Comparison of ENCODE assay signal across 9 cellular contexts in genomic region chr2:226773291-226773690, GRCh38. TPM values are rescaled to one million over a fixed set of nuclear protein-coding genes. Genes with fewer than 3 reads are reported as not detected.
DNase-seq lines count a peak whose midpoint lies in the region; ATAC-seq and TF ChIP-seq lines count a peak whose summit lies in the region.
"Had no signal": no experiment of that assay in that cellular context is flagged by ENCODE, and none has a peak within 500 bp of the region (broad histone marks: within the 10 kb centered on the region; RNA-seq: fewer than 3 reads in every experiment).

No MANE protein-coding gene starts in this region.

- intact Hi-C loops in prostate gland (cut with DNase I) = no loop called here

- H3K4me1 Mint-ChIP-seq in mesothelial cell of epicardium = peaks cover 35% of the 10 kb centered on the region

- peaks cover 15% of the 10 kb centered on the region; the same call in 1 of the 2 replicates for H3K79me2 ChIP-seq in KMS-11 (ENCODE audit: insufficient read depth, low read depth)

- no peak for DNase-seq in mesothelial cell of epicardium (ENCODE audit: low spot score in 2 of 2, unreplicated experiment in 2 of 2)
- no peak for DNase-seq in DMS153 (lab: John Stamatoyannopoulos, UW)
- DNase-seq in prostate gland (ENCODE audit: low spot score) = no peak
- no peak for DNase-seq in middle frontal gyrus (ENCODE audit: extremely low spot score, low spot score)
- DNase-seq in upper lobe of left lung = no peak
- DNase-seq: NCI-H146 had no signal

- no peak for TF ChIP-seq EP300 in upper lobe of left lung (IDR thresholded peaks at IDR 0.05)

- no peaks in the 10 kb centered on the region for H3K27me3 Mint-ChIP-seq in mesothelial cell of epicardium (ENCODE audit: low read depth)

- no peaks in the 10 kb centered on the region for H4K20me1 ChIP-seq in KMS-11 (ENCODE audit: insufficient read depth)

- H3K36me3 Mint-ChIP-seq in mesothelial cell of epicardium = peaks cover 48% of the 10 kb centered on the region

- no peak overlapping the region for H3K4me3 Mint-ChIP-seq in mesothelial cell of epicardium

- H3K27ac Mint-ChIP-seq in mesothelial cell of epicardium = peak overlapping the region; percentile 89

- WGBS in prostate gland = 35% methylated on average over 2 of the region's 2 CpGs
- 55 to 87% methylated on average over 2 of the region's 2 CpGs for WGBS in upper lobe of left lung, 2 donors

- H2AFZ ChIP-seq in KMS-11 (ENCODE audit: low read depth) = peak overlapping the region; percentile 32; the same call in 1 of the 2 replicates

- H3K27me3 ChIP-seq in KMS-11 (ENCODE audit: insufficient read depth, low read depth) = no peaks in the 10 kb centered on the region
- H3K27me3 ChIP-seq in prostate gland (replicated peaks; ENCODE audit: insufficient read depth) = no peaks in the 10 kb centered on the region
- no peaks in the 10 kb centered on the region for H3K27me3 ChIP-seq in upper lobe of left lung

- TF ChIP-seq POLR2A in prostate gland (IDR thresholded peaks at IDR 0.05) = no peak
- no peak for TF ChIP-seq POLR2A in upper lobe of left lung (IDR thresholded peaks at IDR 0.05)

- H3K9ac ChIP-seq in KMS-11 = peak overlapping the region; percentile 4; the same call in 1 of the 2 replicates

- ATAC-seq in GM18517 (IDR thresholded peaks at IDR 0.05; ENCODE audit: unreplicated experiment) (peak; percentile 33), GM21825 (IDR thresholded peaks at IDR 0.05; ENCODE audit: unreplicated experiment) (peak; percentile 20), upper lobe of left lung (ENCODE audit: low FRiP score in 2 of 2) (no peak)

- peak overlapping the region; percentile 89 for H3K4me2 ChIP-seq in KMS-11

- no peaks in the 10 kb centered on the region for H3K9me3 ChIP-seq in prostate gland
- no peaks in the 10 kb centered on the region for H3K9me3 ChIP-seq in upper lobe of left lung

- no peak for TF ChIP-seq CTCF in KMS-11 (conservative IDR thresholded peaks at IDR 0.05; ENCODE audit: low read depth, low read length)
- TF ChIP-seq CTCF in mesothelial cell of epicardium (IDR thresholded peaks at IDR 0.05; ENCODE audit: unreplicated experiment) = no peak
- no peak for TF ChIP-seq CTCF in prostate gland (IDR thresholded peaks at IDR 0.05)
- no peak for TF ChIP-seq CTCF in upper lobe of left lung (IDR thresholded peaks at IDR 0.05)

- H3K4me1 ChIP-seq in KMS-11 (ENCODE audit: low read depth, poor library complexity, severe bottlenecking) (peaks cover 49% of the 10 kb centered on the region), prostate gland (replicated peaks) (peaks cover 3% of the 10 kb centered on the region), upper lobe of left lung (peaks cover 13 to 26% (median 20%) of the 10 kb centered on the region in 4 donors)

- no peaks in the 10 kb centered on the region for H3K36me3 ChIP-seq in KMS-11 (ENCODE audit: insufficient read depth)
- no peaks in the 10 kb centered on the region for H3K36me3 ChIP-seq in prostate gland
- no peaks in the 10 kb centered on the region for H3K36me3 ChIP-seq in upper lobe of left lung

- H3K4me3 ChIP-seq in KMS-11 (IDR thresholded peaks at IDR 0.05; ENCODE audit: insufficient read depth, low read depth, low read length) (peak overlapping the region; percentile 23), prostate gland (no peak overlapping the region), upper lobe of left lung (no peak overlapping the region)

- H3K27ac ChIP-seq in KMS-11 (peak overlapping the region; percentile 65), prostate gland (no peak overlapping the region), upper lobe of left lung (peak overlapping the region in 2 of 4 donors; percentile 23 to 28)

- H3K9me3 Mint-ChIP-seq in mesothelial cell of epicardium = peaks cover 24% of the 10 kb centered on the region

RNA-seq across cellular contexts. Expression of gene IRS1, which starts 26.3 kb away (rescaled TPM):
- total RNA-seq in mesothelial cell of epicardium = 57.9 to 66.2 TPM (median 64.2 TPM) in 3 replicates
- 10 to 100 TPM; 37.6 to 40.6 TPM for total RNA-seq in prostate gland
- total RNA-seq in upper lobe of left lung = 10 to 100 TPM in 5 of 6 donors, 1 to 10 TPM in 1; 9.3 to 14.3 (median 12.4) TPM

Comparison
In these comparisons a context has a peak if more than half of its experiments do, and no peak if none do; other contexts are left out.
1. ATAC-seq: peak in GM18517 (single experiment) and GM21825 (single experiment); none in upper lobe of left lung (0 of 2).